ENCODE assay signal across 23 cellular contexts in genomic region chr9:120950421-120951388, GRCh38. TPM values are rescaled to one million over a fixed set of nuclear protein-coding genes. Genes with fewer than 3 reads are reported as not detected.
DNase-seq lines count a peak whose midpoint lies in the region; ATAC-seq and TF ChIP-seq lines count a peak whose summit lies in the region.
"Had no signal": no experiment of that assay in that cellular context is flagged by ENCODE, and none has a peak within 500 bp of the region (broad histone marks: within the 10 kb centered on the region; RNA-seq: fewer than 3 reads in every experiment).

No MANE protein-coding gene starts in this region.

- peaks cover 0 to 19% (median 11%) of the 10 kb centered on the region in 4 donors for H3K4me1 ChIP-seq in esophagus muscularis mucosa
- H3K4me1 ChIP-seq: Peyer's patch, uterus had no signal

- H3K4me3 ChIP-seq in esophagus muscularis mucosa: no peak overlapping the region
- H3K4me3 ChIP-seq: GM12878, Peyer's patch, uterus had no signal

- CTCF ChIA-PET in WTC11 (lab: Charles Lee): interaction anchor here (1.4 kb wide), 1 partner anchor 31 kb away, joined by 6 read pairs; no protein-coding TSS in a partner anchor

- H3K27ac ChIP-seq in esophagus muscularis mucosa (replicated peaks in 1 of 4): peak overlapping the region; percentile 45 to 71 (median 59)
- H3K27ac ChIP-seq: KMS-11 had no signal

- 68% methylated on average over 5 of the region's 8 CpGs for WGBS in esophagus muscularis mucosa

- no peak for ATAC-seq in activated T-cell treated with anti-CD3 and anti-CD28 coated beads, Interleukin-2, amount 50 U/mL, for 72 hours (replicated peaks in 1 of 2)
- no peak for ATAC-seq in WTC11
- no peak for ATAC-seq in GM21737 (IDR thresholded peaks at IDR 0.05; ENCODE audit: unreplicated experiment)
- ATAC-seq: activated naive CD4-positive, alpha-beta T cell treated with anti-CD3 and anti-CD28 coated beads, Interleukin-2, amount 50 U/mL, for 72 hours; esophagus mucosa; GM12878 had no signal

- DNase-seq in EH (ENCODE audit: low read depth) (peak; percentile 19), NCI-H2029 (lab: John Stamatoyannopoulos, UW) (peak; percentile 34), esophagus muscularis mucosa (ENCODE audit: extremely low spot score) (no peak), nephron progenitor cell (no peak), WTC11 (ENCODE audit: low spot score) (no peak), DMS114 treated with DMSO at 0.1 percent for 48 hours (lab: John Stamatoyannopoulos, UW; ENCODE audit: unreplicated experiment) (no peak)
- no peak for DNase-seq in activated T-cell treated with anti-CD3 and anti-CD28 coated beads, Interleukin-2, amount 50 U/mL, for 72 hours
- DNase-seq: central memory CD4-positive, alpha-beta T cell; EL; NCI-H1436 treated with DMSO at 0.1 percent for 48 hours; NCI-H510A treated with DMSO at 0.1 percent for 48 hours; Peyer's patch; posterior cingulate gyrus; stimulated activated CD4-positive, alpha-beta T cell treated with anti-CD3 and anti-CD28 coated beads, Interleukin-1b, Interleukin-23, amount 100 ng/mL, for 48 hours; T1000; uterus had no signal

- no peaks in the 10 kb centered on the region for H3K9me3 ChIP-seq in esophagus muscularis mucosa
- H3K9me3 ChIP-seq: Peyer's patch, uterus had no signal

- peak overlapping the region; percentile 58 for H3K27ac Mint-ChIP-seq in nephron progenitor cell
- H3K27ac Mint-ChIP-seq in activated T-cell treated with anti-CD3 and anti-CD28 coated beads, Interleukin-2, amount 50 U/mL, for 72 hours: no peak overlapping the region
- no peak overlapping the region for H3K27ac Mint-ChIP-seq in WTC11
- H3K27ac Mint-ChIP-seq: activated naive CD4-positive, alpha-beta T cell treated with anti-CD3 and anti-CD28 coated beads, Interleukin-2, amount 50 U/mL, for 72 hours; B cell; memory B cell had no signal

- H3K36me3 Mint-ChIP-seq in nephron progenitor cell (ENCODE audit: low read depth): no peaks in the 10 kb centered on the region
- no peaks in the 10 kb centered on the region for H3K36me3 Mint-ChIP-seq in activated T-cell treated with anti-CD3 and anti-CD28 coated beads, Interleukin-2, amount 50 U/mL, for 72 hours (ENCODE audit: insufficient read depth in 2 of 2)
- H3K36me3 Mint-ChIP-seq in WTC11: no peaks in the 10 kb centered on the region
- H3K36me3 Mint-ChIP-seq: activated naive CD4-positive, alpha-beta T cell treated with anti-CD3 and anti-CD28 coated beads, Interleukin-2, amount 50 U/mL, for 72 hours; memory B cell had no signal

- H3K36me3 ChIP-seq in esophagus muscularis mucosa: peaks cover 0 to 4% (median 0%) of the 10 kb centered on the region in 4 donors
- H3K36me3 ChIP-seq: Peyer's patch, uterus had no signal

- intact Hi-C loops in esophagus muscularis mucosa (cut with DNase I): no loop called here

- TF ChIP-seq CTCF in esophagus muscularis mucosa (IDR thresholded peaks at IDR 0.05) (no peak), nephron progenitor cell (IDR thresholded peaks at IDR 0.05) (no peak), WTC11 (IDR thresholded peaks at IDR 0.05) (no peak)

- no peaks in the 10 kb centered on the region for H3K9me3 Mint-ChIP-seq in nephron progenitor cell
- no peaks in the 10 kb centered on the region for H3K9me3 Mint-ChIP-seq in activated T-cell treated with anti-CD3 and anti-CD28 coated beads, Interleukin-2, amount 50 U/mL, for 72 hours
- H3K9me3 Mint-ChIP-seq in WTC11: no peaks in the 10 kb centered on the region
- H3K9me3 Mint-ChIP-seq: activated naive CD4-positive, alpha-beta T cell treated with anti-CD3 and anti-CD28 coated beads, Interleukin-2, amount 50 U/mL, for 72 hours; memory B cell had no signal

- H3K27me3 ChIP-seq in esophagus muscularis mucosa: no peaks in the 10 kb centered on the region
- H3K27me3 ChIP-seq: Peyer's patch, uterus had no signal

- TF ChIP-seq EP300 in esophagus muscularis mucosa (IDR thresholded peaks at IDR 0.05): no peak

- no peak for TF ChIP-seq POLR2A in esophagus muscularis mucosa (IDR thresholded peaks at IDR 0.05; ENCODE audit: low read depth)

- H3K4me3 Mint-ChIP-seq in nephron progenitor cell (no peak overlapping the region), WTC11 (no peak overlapping the region)
- no peak overlapping the region for H3K4me3 Mint-ChIP-seq in activated T-cell treated with anti-CD3 and anti-CD28 coated beads, Interleukin-2, amount 50 U/mL, for 72 hours
- H3K4me3 Mint-ChIP-seq: B cell, memory B cell had no signal

- H3K4me1 Mint-ChIP-seq in nephron progenitor cell: peaks cover 44% of the 10 kb centered on the region
- no peaks in the 10 kb centered on the region for H3K4me1 Mint-ChIP-seq in activated T-cell treated with anti-CD3 and anti-CD28 coated beads, Interleukin-2, amount 50 U/mL, for 72 hours (ENCODE audit: low read depth)
- H3K4me1 Mint-ChIP-seq in WTC11: peaks cover 9% of the 10 kb centered on the region
- H3K4me1 Mint-ChIP-seq: memory B cell had no signal

- H3K27me3 Mint-ChIP-seq in nephron progenitor cell (ENCODE audit: low read depth, poor library complexity) (peaks cover 6% of the 10 kb centered on the region), WTC11 (ENCODE audit: low read depth) (no peaks in the 10 kb centered on the region)
- H3K27me3 Mint-ChIP-seq in activated T-cell treated with anti-CD3 and anti-CD28 coated beads, Interleukin-2, amount 50 U/mL, for 72 hours (ENCODE audit: low read depth): no peaks in the 10 kb centered on the region
- H3K27me3 Mint-ChIP-seq: B cell, memory B cell had no signal

- POLR2A ChIA-PET in WTC11 (lab: Charles Lee): no interaction called here

TF ChIP-seq in WTC11, 78 proteins besides CTCF, POLR2A, EP300 and RAD21 (continues in another document):
- no peak for TF ChIP-seq ATF3 (CRISPR knock-in tag; conservative IDR thresholded peaks at IDR 0.05)
- TF ChIP-seq EMX1 (CRISPR knock-in tag; IDR thresholded peaks at IDR 0.05): no peak
- no peak for TF ChIP-seq USF2 (CRISPR knock-in tag; IDR thresholded peaks at IDR 0.05)
- TF ChIP-seq KAT7 (CRISPR knock-in tag; IDR thresholded peaks at IDR 0.05; ENCODE audit: borderline replicate concordance): no peak
- TF ChIP-seq ZNF425 (CRISPR knock-in tag; conservative IDR thresholded peaks at IDR 0.05): no peak
- TF ChIP-seq SP1 (CRISPR knock-in tag; conservative IDR thresholded peaks at IDR 0.05): no peak
- no peak for TF ChIP-seq ZBTB43 (CRISPR knock-in tag; IDR thresholded peaks at IDR 0.05)
- TF ChIP-seq FOXP1 (CRISPR knock-in tag; IDR thresholded peaks at IDR 0.05; ENCODE audit: borderline replicate concordance): no peak
- no peak for TF ChIP-seq ZNF317 (CRISPR knock-in tag; IDR thresholded peaks at IDR 0.05; ENCODE audit: borderline replicate concordance, low read depth)
- no peak for TF ChIP-seq ZNF416 (CRISPR knock-in tag; IDR thresholded peaks at IDR 0.05)

RNA-seq across cellular contexts. Expression of gene TRAF1, which starts 24.1 kb away (rescaled TPM):
- total RNA-seq in esophagus muscularis mucosa (1 to 10 TPM; 4.0 to 7.4 (median 5.5) TPM), WTC11 (2021) (1.8 to 3.1 TPM (median 2.9 TPM) in 3 replicates)
- total RNA-seq in activated T-cell treated with anti-CD3 and anti-CD28 coated beads, Interleukin-2, amount 50 U/mL, for 72 hours: 100 to 1,000 TPM in 1 of 2 donors, 10 to 100 TPM in 1; 91.6 to 101 TPM

Comparison
In these comparisons a context has a peak if more than half of its experiments do, and no peak if none do; other contexts are left out.
1. DNase-seq: peak in EH (single experiment) and NCI-H2029 (single experiment); none in esophagus muscularis mucosa (single experiment), nephron progenitor cell (single experiment), activated T-cell treated with anti-CD3 and anti-CD28 coated beads, Interleukin-2, amount 50 U/mL, for 72 hours (0 of 2), WTC11 (single experiment) and DMS114 treated with DMSO at 0.1 percent for 48 hours (single experiment).
2. RNA of gene TRAF1, which starts 24.1 kb away (total RNA-seq): 91.6 to 101 TPM in activated T-cell treated with anti-CD3 and anti-CD28 coated beads, Interleukin-2, amount 50 U/mL, for 72 hours; 4.0 to 7.4 TPM in esophagus muscularis mucosa and 1.8 to 3.1 TPM in WTC11; every median in the first group is over 10 times any median in the second.